In the genomic region with DNA sequence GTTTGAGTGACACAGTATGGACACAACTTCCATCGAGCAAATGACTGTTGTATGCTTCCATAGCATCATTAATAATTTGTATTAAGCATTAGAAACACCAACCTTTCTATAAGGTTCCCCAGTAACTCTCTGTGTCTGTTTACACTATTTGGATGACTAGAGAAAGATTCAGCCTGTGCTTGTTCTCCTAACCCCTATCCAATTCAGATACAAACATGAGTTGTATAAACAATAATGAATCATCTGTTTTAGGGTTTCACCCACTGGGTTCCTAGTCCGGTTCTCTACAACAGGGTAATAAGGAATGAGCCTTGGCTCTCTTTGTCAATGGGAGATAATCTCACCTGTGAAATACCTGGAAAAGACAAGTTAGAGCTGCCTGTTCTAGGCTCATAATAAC, we compare ENCODE assay signal across 24 cellular contexts.
"Had no signal": no experiment of that assay in that cellular context is flagged by ENCODE, and none has a peak within 500 bp of the region (broad histone marks: within the 10 kb centered on the region; RNA-seq: fewer than 3 reads in every experiment).

No MANE protein-coding gene starts in this region.

- H3K4me3 Mint-ChIP-seq: immature natural killer cell; naive thymus-derived CD4-positive, alpha-beta T cell; natural killer cell treated with Interleukin-12 subunit alpha and Interleukin-12 subunit beta and Interleukin-15 and Interleukin-18, amount 100 ng/mL, for 72 hours; stimulated activated memory B cell treated with anti-CD40 and anti-IgM and Interleukin-4, amounts not matched to agents 10 μg/mL and 1 μg/mL and 100 μg/mL, for 72 hours; stimulated activated naive CD8-positive, alpha-beta T cell treated with anti-CD3 and anti-CD28 coated beads, Interleukin-15, amount 100 ng/mL, for 72 hours had no signal

- H3K36me3 Mint-ChIP-seq: immature natural killer cell; naive thymus-derived CD4-positive, alpha-beta T cell; stimulated activated memory B cell treated with anti-CD40 and anti-IgM and Interleukin-4, amounts not matched to agents 10 μg/mL and 1 μg/mL and 100 μg/mL, for 72 hours had no signal

- DNase-seq: immature natural killer cell; islet precursor cell; left ventricle myocardium inferior; midbrain; mucosa of descending colon; naive thymus-derived CD4-positive, alpha-beta T cell; ovary; right lobe of liver; stimulated activated CD4-positive, alpha-beta T cell treated with anti-CD3 and anti-CD28 coated beads, Interleukin-1b, Interleukin-23, amount 100 ng/mL, for 48 hours; stimulated activated CD4-positive, alpha-beta T cell treated with anti-CD3 and anti-CD28 coated beads, Interleukin-2, amount 100 ng/mL, for 48 hours; stimulated activated CD4-positive, alpha-beta T cell treated with anti-CD3 and anti-CD28 coated beads, Interleukin-4, amount 100 ng/mL, for 4 hours; stimulated activated CD8-positive, alpha-beta memory T cell treated with anti-CD3 and anti-CD28 coated beads, Interleukin-4, amount 100 ng/mL, for 48 hours; stimulated activated naive CD4-positive, alpha-beta T cell treated with Interleukin-2 at 50 U/mL for 16 hours; stimulated activated naive CD8-positive, alpha-beta T cell treated with anti-CD3 and anti-CD28 coated beads, Interleukin-15, amount 100 ng/mL, for 72 hours; substantia nigra; transverse colon; upper lobe of left lung had no signal

- H3K27ac Mint-ChIP-seq: immature natural killer cell; naive thymus-derived CD4-positive, alpha-beta T cell; natural killer cell treated with Interleukin-12 subunit alpha and Interleukin-12 subunit beta and Interleukin-15 and Interleukin-18, amount 100 ng/mL, for 72 hours; progenitor cell of endocrine pancreas; stimulated activated memory B cell treated with anti-CD40 and anti-IgM and Interleukin-4, amounts not matched to agents 10 μg/mL and 1 μg/mL and 100 μg/mL, for 72 hours; stimulated activated naive CD8-positive, alpha-beta T cell treated with anti-CD3 and anti-CD28 coated beads, Interleukin-15, amount 100 ng/mL, for 72 hours had no signal

- H3K4me2 ChIP-seq: smooth muscle cell had no signal

- H3K36me3 ChIP-seq: left ventricle myocardium inferior, ovary, right atrium auricular region, right lobe of liver, transverse colon, upper lobe of left lung, vagina had no signal

- ATAC-seq: mucosa of descending colon; naive thymus-derived CD4-positive, alpha-beta T cell; natural killer cell treated with Interleukin-12 subunit alpha and Interleukin-12 subunit beta and Interleukin-15 and Interleukin-18, amount 100 ng/mL, for 72 hours; right lobe of liver; stimulated activated memory B cell treated with anti-CD40 and anti-IgM and Interleukin-4, amounts not matched to agents 10 μg/mL and 1 μg/mL and 100 μg/mL, for 72 hours; stimulated activated naive CD8-positive, alpha-beta T cell treated with anti-CD3 and anti-CD28 coated beads, Interleukin-15, amount 100 ng/mL, for 72 hours had no signal

- H3K9me3 ChIP-seq: left ventricle myocardium inferior, mucosa of descending colon, ovary, right atrium auricular region, right lobe of liver, transverse colon, upper lobe of left lung, vagina had no signal

- H3K27me3 Mint-ChIP-seq: naive thymus-derived CD4-positive, alpha-beta T cell; natural killer cell treated with Interleukin-12 subunit alpha and Interleukin-12 subunit beta and Interleukin-15 and Interleukin-18, amount 100 ng/mL, for 72 hours; progenitor cell of endocrine pancreas; stimulated activated memory B cell treated with anti-CD40 and anti-IgM and Interleukin-4, amounts not matched to agents 10 μg/mL and 1 μg/mL and 100 μg/mL, for 72 hours; stimulated activated naive CD8-positive, alpha-beta T cell treated with anti-CD3 and anti-CD28 coated beads, Interleukin-15, amount 100 ng/mL, for 72 hours had no signal

- H3K4me1 ChIP-seq: left ventricle myocardium inferior, right atrium auricular region, right lobe of liver, transverse colon, upper lobe of left lung, vagina had no signal

- H3K4me1 Mint-ChIP-seq: immature natural killer cell; naive thymus-derived CD4-positive, alpha-beta T cell; stimulated activated memory B cell treated with anti-CD40 and anti-IgM and Interleukin-4, amounts not matched to agents 10 μg/mL and 1 μg/mL and 100 μg/mL, for 72 hours; stimulated activated naive CD8-positive, alpha-beta T cell treated with anti-CD3 and anti-CD28 coated beads, Interleukin-15, amount 100 ng/mL, for 72 hours had no signal

- H3K27ac ChIP-seq: left ventricle myocardium inferior, ovary, right atrium auricular region, right lobe of liver, transverse colon, upper lobe of left lung, vagina had no signal

- H3K27me3 ChIP-seq: ovary, right atrium auricular region, right lobe of liver, transverse colon, upper lobe of left lung, vagina had no signal

- H3K4me3 ChIP-seq: left ventricle myocardium inferior, lung, mucosa of descending colon, ovary, right atrium auricular region, right lobe of liver, smooth muscle cell, transverse colon, upper lobe of left lung, vagina had no signal
